In the genomic region with DNA sequence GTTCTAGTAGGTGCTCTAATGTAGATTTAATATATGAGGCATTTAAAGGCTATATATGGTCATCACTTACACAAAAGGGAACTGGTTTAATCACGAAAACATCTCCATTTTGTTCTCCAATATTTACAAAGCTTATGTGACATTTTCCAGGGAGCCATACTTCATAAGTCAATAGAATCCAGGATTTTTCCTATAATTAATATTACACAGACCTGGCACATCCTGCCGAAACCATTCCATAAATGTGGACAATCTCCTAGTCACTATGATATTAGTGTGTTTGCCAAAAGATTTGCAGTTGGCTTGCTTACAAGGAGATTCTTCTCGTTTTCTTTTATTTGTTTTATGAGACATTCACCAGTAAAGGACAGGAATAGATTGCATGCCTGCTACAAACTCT, we compare ENCODE assay signal across 1 cellular context.
TF ChIP-seq lines count a peak whose summit lies in the region.

No MANE protein-coding gene starts in this region.

TF ChIP-seq in SK-N-SH treated with all-trans-retinoic acid at 6 μM for 48 hours, 23 proteins besides CTCF, POLR2A, EP300 and RAD21 (continued from another document):
- TF ChIP-seq CSRNP3 (CRISPR knock-in tag; IDR thresholded peaks at IDR 0.05) (no peak), ZFP3 (CRISPR knock-in tag; IDR thresholded peaks at IDR 0.05) (no peak), GLIS3 (CRISPR knock-in tag; IDR thresholded peaks at IDR 0.05) (no peak)
TF ChIP-seq in SK-N-SH treated with all-trans-retinoic acid at 6 μM for 48 hours: peak in this region for 0.
